In the genomic region with DNA sequence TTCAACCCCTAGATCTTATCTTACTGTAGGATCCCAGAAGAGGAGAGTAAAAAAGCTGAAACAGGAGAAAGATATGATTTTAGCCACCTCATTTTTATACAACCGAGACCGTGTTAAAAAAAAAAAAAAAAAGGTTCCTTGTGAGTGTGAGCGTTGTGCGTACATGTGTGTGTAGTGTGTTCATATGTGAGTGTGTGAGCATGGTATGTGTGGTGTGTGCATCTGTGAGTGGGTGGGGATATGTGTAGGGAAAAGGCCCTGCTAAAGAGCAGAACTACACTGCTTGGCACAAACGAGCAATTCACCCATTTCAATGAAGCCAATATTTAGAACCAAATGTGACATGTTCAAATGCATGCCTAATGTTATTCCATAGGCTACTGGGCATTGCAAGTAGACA, we compare ENCODE assay signal across 16 cellular contexts. TPM values are rescaled to one million over a fixed set of nuclear protein-coding genes. Genes with fewer than 3 reads are reported as not detected.
DNase-seq lines count a peak whose midpoint lies in the region; ATAC-seq, FAIRE-seq and TF ChIP-seq lines count a peak whose summit lies in the region.
"Not testable (repeated sequence)": the region's sequence is repeated elsewhere in the genome, so short reads cannot be mapped to it uniquely, and the experiment has no call there.
"Had no signal": no experiment of that assay in that cellular context is flagged by ENCODE, and none has a peak within 500 bp of the region (broad histone marks: within the 10 kb centered on the region; RNA-seq: fewer than 3 reads in every experiment).

No MANE protein-coding gene starts in this region.

- not testable (repeated sequence) for DNase-seq in HepG2 (ENCODE audit: low spot score)

- not testable (repeated sequence) for H3K36me3 ChIP-seq in HepG2 (replicated peaks in 1 of 2; ENCODE audit: control insufficient read depth in 1 of 2, insufficient read depth in 2 of 2, low read length in 2 of 2)

- WGBS in HepG2 (ENCODE audit: low lambda C conversion rate) = no CpG with 5 or more reads among the region's 5 CpGs

- not testable (repeated sequence) for H3K4me1 ChIP-seq in HepG2 (ENCODE audit: insufficient read depth, low read length)

- not testable (repeated sequence) for H4K20me1 ChIP-seq in HepG2 (ENCODE audit: insufficient read depth, low read length)

- peak; percentile 60 for FAIRE-seq in HepG2 (lab: Jason Lieb, UNC)

- in situ Hi-C loops in HepG2 (cut with HindIII; ENCODE audit: extremely low pct_ligation_motif_present, low pct_unique_long_range_greater_than_20kb) = not testable (repeated sequence)

- H3K27me3 ChIP-seq in HepG2 (ENCODE audit: control insufficient read depth in 1 of 2, insufficient read depth in 2 of 2, low read length in 2 of 2) = not testable (repeated sequence)

- not testable (repeated sequence) for TF ChIP-seq CTCF in HepG2 (CRISPR knock-in tag; IDR thresholded peaks at IDR 0.05)

- not testable (repeated sequence) for H3K9me3 ChIP-seq in HepG2 (ENCODE audit: low read length)

- POLR2A ChIA-PET in HepG2 (lab: Yijun Ruan, JAX) = not testable (repeated sequence)

- intact Hi-C loops in HepG2 (cut with micrococcal nuclease; ENCODE audit: unreplicated experiment) = not testable (repeated sequence)

- H3K4me3 ChIP-seq in HepG2 (replicated peaks in 1 of 3; ENCODE audit: insufficient read depth in 1 of 3, low read depth in 2 of 3, low read length in 3 of 3) = not testable (repeated sequence)

- TF ChIP-seq RAD21 in HepG2 (CRISPR knock-in tag; IDR thresholded peaks at IDR 0.05) = not testable (repeated sequence)

- BruUV-seq in HepG2 (replicated peaks; lab: Mats Ljungman, UMichigan) = not testable (repeated sequence)

- H3K79me2 ChIP-seq in HepG2 (ENCODE audit: insufficient read depth, low read length) = not testable (repeated sequence)

- H3K9ac ChIP-seq in HepG2 (ENCODE audit: insufficient read depth, low read depth, low read length) = not testable (repeated sequence)

- TF ChIP-seq POLR2A in GM18505 (IDR thresholded peaks at IDR 0.05; ENCODE audit: borderline replicate concordance, extremely low read depth, insufficient read depth, insufficient read length); HepG2 (IDR thresholded peaks at IDR 0.05; ENCODE audit: insufficient read depth in 1 of 2, low read depth in 2 of 2, low read length in 2 of 2): not testable (repeated sequence)

- ATAC-seq in GM18505 (IDR thresholded peaks at IDR 0.05; ENCODE audit: unreplicated experiment) = peak; percentile 14
- peak; percentile 3 for ATAC-seq in GM19025 (IDR thresholded peaks at IDR 0.05; ENCODE audit: low read depth, unreplicated experiment)
- ATAC-seq in GM19467 (IDR thresholded peaks at IDR 0.05; ENCODE audit: unreplicated experiment) = peak; percentile 15
- ATAC-seq in HG02642 (IDR thresholded peaks at IDR 0.05; ENCODE audit: poor library complexity, unreplicated experiment) = peak; percentile 8
- peak; percentile 13 for ATAC-seq in HG03064 (IDR thresholded peaks at IDR 0.05; ENCODE audit: low read depth, unreplicated experiment)
- peak; percentile 6 for ATAC-seq in HG03432 (IDR thresholded peaks at IDR 0.05; ENCODE audit: unreplicated experiment)
- not testable (repeated sequence) for ATAC-seq in HepG2

- H2AFZ ChIP-seq in HepG2 (ENCODE audit: low read length) = not testable (repeated sequence)

- H3K27ac ChIP-seq in HepG2 (ENCODE audit: extremely low read length, insufficient read depth, low read length) = not testable (repeated sequence)

- CTCF ChIA-PET in HepG2 (lab: Yijun Ruan, JAX; ENCODE audit: low intra/inter-chr PET ratio, low total read pairs) = not testable (repeated sequence)

- not testable (repeated sequence) for H3K4me2 ChIP-seq in HepG2 (ENCODE audit: low read depth, low read length)

- TF ChIP-seq EP300 in HepG2 (IDR thresholded peaks at IDR 0.05; ENCODE audit: low read depth in 2 of 2, low read length in 2 of 2); HepG2 (CRISPR knock-in tag; IDR thresholded peaks at IDR 0.05; ENCODE audit: borderline replicate concordance): not testable (repeated sequence)

RNA-seq across cellular contexts. Expression of gene OR2T35, which starts 3.5 kb away (rescaled TPM):
- total RNA-seq in HepG2 (2016; rRNA removed; fragmentation: Illumina TruSeq; extraction: Trizol) = not detected in 2 replicates
- not detected in 2 replicates for total RNA-seq in HepG2 (2016; cell fraction: cytosol; rRNA removed; fragmentation: Illumina TruSeq; extraction: Trizol; ENCODE audit: low read depth)
- total RNA-seq in HepG2 (2016; cell fraction: insoluble cytoplasmic fraction; rRNA removed; fragmentation: Illumina TruSeq; extraction: Trizol) = not detected in 2 replicates
- total RNA-seq in HepG2 (2016; cell fraction: membrane; rRNA removed; fragmentation: Illumina TruSeq; extraction: Trizol) = not detected in 2 replicates
- not detected in 2 replicates for total RNA-seq in HepG2 (2016; cell fraction: nucleus; rRNA removed; fragmentation: Illumina TruSeq; extraction: Trizol)
- polyA plus RNA-seq in HepG2 (2011; rRNA removed) = not detected in 2 replicates
- polyA plus RNA-seq in HepG2 (2011; cell fraction: cytosol; rRNA removed) = not detected in 2 replicates
- not detected in 2 replicates for polyA plus RNA-seq in HepG2 (2011; cell fraction: nucleus; rRNA removed)
- not detected in 2 replicates for polyA plus RNA-seq in HepG2 (2012)
- polyA plus RNA-seq in HepG2 (2016; cell fraction: cytosol; fragmentation: Illumina TruSeq; extraction: Trizol; ENCODE audit: low read depth) = not detected in 2 replicates
- polyA plus RNA-seq in HepG2 (2016; cell fraction: insoluble cytoplasmic fraction; fragmentation: Illumina TruSeq; extraction: Trizol; ENCODE audit: low read depth) = not detected in 2 replicates
- not detected in 2 replicates for polyA plus RNA-seq in HepG2 (2016; cell fraction: membrane; fragmentation: Illumina TruSeq; extraction: Trizol; ENCODE audit: low read depth)
- polyA plus RNA-seq in HepG2 (2016; cell fraction: nucleus; fragmentation: Illumina TruSeq; extraction: Trizol; ENCODE audit: insufficient read depth, low read depth) = not detected in 2 replicates
- not detected in 2 replicates for polyA minus RNA-seq in HepG2 (2011; rRNA and poly(A)+ RNA removed; ENCODE audit: low replicate concordance)
- polyA minus RNA-seq in HepG2 (2011; cell fraction: cytosol; rRNA and poly(A)+ RNA removed) = not detected in 2 replicates
- not detected in 2 replicates for polyA minus RNA-seq in HepG2 (2011; cell fraction: nucleus; rRNA and poly(A)+ RNA removed)
- total RNA-seq: CD4-positive, alpha-beta T cell; GM23338; H9; PC-9; Right ventricle myocardium inferior; RPMI7951; SJCRH30; T-helper 17 cell had no signal
- polyA plus RNA-seq: A549, GM23338 had no signal

RNA-seq across cellular contexts. Expression of gene OR2T11, which starts 6.7 kb away (rescaled TPM):
- not detected in 2 replicates for total RNA-seq in HepG2 (2016; rRNA removed; fragmentation: Illumina TruSeq; extraction: Trizol)
- not detected in 2 replicates for total RNA-seq in HepG2 (2016; cell fraction: cytosol; rRNA removed; fragmentation: Illumina TruSeq; extraction: Trizol; ENCODE audit: low read depth)
- total RNA-seq in HepG2 (2016; cell fraction: insoluble cytoplasmic fraction; rRNA removed; fragmentation: Illumina TruSeq; extraction: Trizol) = not detected in 2 replicates
- not detected in 2 replicates for total RNA-seq in HepG2 (2016; cell fraction: membrane; rRNA removed; fragmentation: Illumina TruSeq; extraction: Trizol)
- total RNA-seq in HepG2 (2016; cell fraction: nucleus; rRNA removed; fragmentation: Illumina TruSeq; extraction: Trizol) = not detected in 2 replicates
- not detected in 2 replicates for polyA plus RNA-seq in HepG2 (2011; rRNA removed)
- polyA plus RNA-seq in HepG2 (2011; cell fraction: cytosol; rRNA removed) = not detected in 2 replicates
- polyA plus RNA-seq in HepG2 (2011; cell fraction: nucleus; rRNA removed) = not detected in 2 replicates
- not detected in 2 replicates for polyA plus RNA-seq in HepG2 (2012)
- polyA plus RNA-seq in HepG2 (2016; cell fraction: cytosol; fragmentation: Illumina TruSeq; extraction: Trizol; ENCODE audit: low read depth) = not detected in 2 replicates
- polyA plus RNA-seq in HepG2 (2016; cell fraction: insoluble cytoplasmic fraction; fragmentation: Illumina TruSeq; extraction: Trizol; ENCODE audit: low read depth) = not detected in 2 replicates
- not detected in 2 replicates for polyA plus RNA-seq in HepG2 (2016; cell fraction: membrane; fragmentation: Illumina TruSeq; extraction: Trizol; ENCODE audit: low read depth)
- polyA plus RNA-seq in HepG2 (2016; cell fraction: nucleus; fragmentation: Illumina TruSeq; extraction: Trizol; ENCODE audit: insufficient read depth, low read depth) = not detected in 2 replicates
- polyA minus RNA-seq in HepG2 (2011; rRNA and poly(A)+ RNA removed; ENCODE audit: low replicate concordance) = not detected in 2 replicates
- polyA minus RNA-seq in HepG2 (2011; cell fraction: cytosol; rRNA and poly(A)+ RNA removed) = not detected in 2 replicates
- polyA minus RNA-seq in HepG2 (2011; cell fraction: nucleus; rRNA and poly(A)+ RNA removed) = not detected in 2 replicates
- total RNA-seq: CD4-positive, alpha-beta T cell; GM23338; H9; PC-9; Right ventricle myocardium inferior; RPMI7951; SJCRH30; T-helper 17 cell had no signal
- polyA plus RNA-seq: A549, GM23338 had no signal

RNA-seq across cellular contexts. Expression of gene OR2T27, which starts 13.7 kb away (rescaled TPM):
- not detected in 2 replicates for total RNA-seq in HepG2 (2016; rRNA removed; fragmentation: Illumina TruSeq; extraction: Trizol)
- total RNA-seq in HepG2 (2016; cell fraction: cytosol; rRNA removed; fragmentation: Illumina TruSeq; extraction: Trizol; ENCODE audit: low read depth) = not detected in 2 replicates
- total RNA-seq in HepG2 (2016; cell fraction: insoluble cytoplasmic fraction; rRNA removed; fragmentation: Illumina TruSeq; extraction: Trizol) = not detected in 2 replicates
- total RNA-seq in HepG2 (2016; cell fraction: membrane; rRNA removed; fragmentation: Illumina TruSeq; extraction: Trizol) = not detected in 2 replicates
- not detected in 2 replicates for total RNA-seq in HepG2 (2016; cell fraction: nucleus; rRNA removed; fragmentation: Illumina TruSeq; extraction: Trizol)
- not detected in 2 replicates for polyA plus RNA-seq in HepG2 (2011; rRNA removed)
- not detected in 2 replicates for polyA plus RNA-seq in HepG2 (2011; cell fraction: cytosol; rRNA removed)
- not detected in 2 replicates for polyA plus RNA-seq in HepG2 (2011; cell fraction: nucleus; rRNA removed)
- not detected in 2 replicates for polyA plus RNA-seq in HepG2 (2012)
- polyA plus RNA-seq in HepG2 (2016; cell fraction: cytosol; fragmentation: Illumina TruSeq; extraction: Trizol; ENCODE audit: low read depth) = not detected in 2 replicates
- polyA plus RNA-seq in HepG2 (2016; cell fraction: insoluble cytoplasmic fraction; fragmentation: Illumina TruSeq; extraction: Trizol; ENCODE audit: low read depth) = not detected in 2 replicates
- not detected in 2 replicates for polyA plus RNA-seq in HepG2 (2016; cell fraction: membrane; fragmentation: Illumina TruSeq; extraction: Trizol; ENCODE audit: low read depth)
- polyA plus RNA-seq in HepG2 (2016; cell fraction: nucleus; fragmentation: Illumina TruSeq; extraction: Trizol; ENCODE audit: insufficient read depth, low read depth) = not detected in 2 replicates
- polyA minus RNA-seq in HepG2 (2011; rRNA and poly(A)+ RNA removed; ENCODE audit: low replicate concordance) = not detected in 2 replicates
- polyA minus RNA-seq in HepG2 (2011; cell fraction: cytosol; rRNA and poly(A)+ RNA removed) = not detected in 2 replicates
- not detected in 2 replicates for polyA minus RNA-seq in HepG2 (2011; cell fraction: nucleus; rRNA and poly(A)+ RNA removed)
- total RNA-seq: CD4-positive, alpha-beta T cell; GM23338; H9; PC-9; Right ventricle myocardium inferior; RPMI7951; SJCRH30; T-helper 17 cell had no signal
- polyA plus RNA-seq: A549, GM23338 had no signal

RNA-seq across cellular contexts. Expression of gene OR2T10, which starts 44.1 kb away (rescaled TPM):
- total RNA-seq in HepG2 (2016; rRNA removed; fragmentation: Illumina TruSeq; extraction: Trizol) = not detected in 2 replicates
- not detected in 2 replicates for total RNA-seq in HepG2 (2016; cell fraction: cytosol; rRNA removed; fragmentation: Illumina TruSeq; extraction: Trizol; ENCODE audit: low read depth)
- total RNA-seq in HepG2 (2016; cell fraction: insoluble cytoplasmic fraction; rRNA removed; fragmentation: Illumina TruSeq; extraction: Trizol) = not detected in 2 replicates
- not detected in 2 replicates for total RNA-seq in HepG2 (2016; cell fraction: membrane; rRNA removed; fragmentation: Illumina TruSeq; extraction: Trizol)
- total RNA-seq in HepG2 (2016; cell fraction: nucleus; rRNA removed; fragmentation: Illumina TruSeq; extraction: Trizol) = not detected in 2 replicates
- not detected in 2 replicates for polyA plus RNA-seq in HepG2 (2011; rRNA removed)
- polyA plus RNA-seq in HepG2 (2011; cell fraction: cytosol; rRNA removed) = not detected in 2 replicates
- polyA plus RNA-seq in HepG2 (2011; cell fraction: nucleus; rRNA removed) = not detected in 2 replicates
- polyA plus RNA-seq in HepG2 (2012) = not detected in 2 replicates
- polyA plus RNA-seq in HepG2 (2016; cell fraction: cytosol; fragmentation: Illumina TruSeq; extraction: Trizol; ENCODE audit: low read depth) = not detected in 2 replicates
- not detected in 2 replicates for polyA plus RNA-seq in HepG2 (2016; cell fraction: insoluble cytoplasmic fraction; fragmentation: Illumina TruSeq; extraction: Trizol; ENCODE audit: low read depth)
- not detected in 2 replicates for polyA plus RNA-seq in HepG2 (2016; cell fraction: membrane; fragmentation: Illumina TruSeq; extraction: Trizol; ENCODE audit: low read depth)
- not detected in 2 replicates for polyA plus RNA-seq in HepG2 (2016; cell fraction: nucleus; fragmentation: Illumina TruSeq; extraction: Trizol; ENCODE audit: insufficient read depth, low read depth)
- not detected in 2 replicates for polyA minus RNA-seq in HepG2 (2011; rRNA and poly(A)+ RNA removed; ENCODE audit: low replicate concordance)
- polyA minus RNA-seq in HepG2 (2011; cell fraction: cytosol; rRNA and poly(A)+ RNA removed) = not detected in 2 replicates
- polyA minus RNA-seq in HepG2 (2011; cell fraction: nucleus; rRNA and poly(A)+ RNA removed) = not detected in 2 replicates
- total RNA-seq: CD4-positive, alpha-beta T cell; GM23338; H9; PC-9; Right ventricle myocardium inferior; RPMI7951; SJCRH30; T-helper 17 cell had no signal
- polyA plus RNA-seq: A549, GM23338 had no signal
